In the genomic region with DNA sequence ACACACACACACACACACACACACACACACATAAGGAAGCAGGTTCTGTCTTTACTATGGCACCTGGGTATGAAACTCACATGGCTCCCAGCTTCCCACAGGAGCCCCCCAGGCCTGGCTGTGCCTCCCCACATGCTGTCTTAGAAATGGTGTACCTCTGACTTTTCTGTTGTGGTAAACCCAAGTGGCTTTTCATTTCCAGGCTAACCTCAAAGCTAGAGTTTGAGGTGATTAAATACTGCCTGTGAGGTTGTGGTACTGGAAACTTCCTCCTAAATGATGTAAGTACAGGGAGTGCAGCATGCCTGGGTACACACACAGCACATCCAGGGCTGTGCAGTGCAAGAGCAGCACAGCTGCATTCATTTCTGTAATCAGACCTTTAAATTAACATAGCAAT, we compare ENCODE assay signal across 16 cellular contexts. TPM values are rescaled to one million over a fixed set of nuclear protein-coding genes. Genes with fewer than 3 reads are reported as not detected.
A peak's percentile ranks its signal among the peaks of the same experiment; 100 is the strongest.
DNase-seq lines count a peak whose midpoint lies in the region; ATAC-seq, FAIRE-seq and TF ChIP-seq lines count a peak whose summit lies in the region.
"Had no signal": no experiment of that assay in that cellular context is flagged by ENCODE, and none has a peak within 500 bp of the region (broad histone marks: within the 10 kb centered on the region; RNA-seq: fewer than 3 reads in every experiment).

No MANE protein-coding gene starts in this region.

- no peaks in the 10 kb centered on the region for H3K4me1 ChIP-seq in GM12878 (ENCODE audit: control insufficient read depth, insufficient read depth, low read length)
- peaks cover 0 to 10% of the 10 kb centered on the region in 2 donors for H3K4me1 ChIP-seq in thyroid gland

- DNase-seq in A172 (ENCODE audit: low spot score) (peak; percentile 12), NOMO-1 (lab: John Stamatoyannopoulos, UW; ENCODE audit: unreplicated experiment in 2 of 2) (peak; percentile 5 to 36), GM12878 (ENCODE audit: low read depth, low spot score) (no peak), UCSD-AML1 (lab: John Stamatoyannopoulos, UW; ENCODE audit: unreplicated experiment) (no peak), NCI-H2081 (lab: John Stamatoyannopoulos, UW) (no peak), thyroid gland (no peak), head of caudate nucleus (no peak)
- DNase-seq: left lung, MM.1S, NCI-H446, SJCRH30, stomach had no signal

- no peak for FAIRE-seq in GM12878 (lab: Jason Lieb, UNC)

- H3K4me2 ChIP-seq in GM12878 (ENCODE audit: control insufficient read depth, insufficient read depth): no peak overlapping the region

- RAD21 ChIA-PET in GM12878 (lab: Charles Lee; ENCODE audit: unreplicated experiment): no interaction called here

- no peak for TF ChIP-seq CTCF in GM12878 (IDR thresholded peaks at IDR 0.05 in 2 of 3, conservative IDR thresholded peaks at IDR 0.05 in 1 of 3; ENCODE audit: control insufficient read depth in 2 of 3, extremely low read depth in 1 of 3, insufficient read depth in 1 of 3, low read depth in 3 of 3, low read length in 3 of 3)
- no peak for TF ChIP-seq CTCF in thyroid gland (IDR thresholded peaks at IDR 0.05)

- in situ Hi-C loops in GM12878 (cut with MboI): no loop called here

- ATAC-seq in GM18511 (IDR thresholded peaks at IDR 0.05; ENCODE audit: unreplicated experiment) (peak; percentile 72), GM12878 (peak; percentile 73)
- ATAC-seq: left lung, WTC11 had no signal

- H3K36me3 ChIP-seq in GM12878 (ENCODE audit: control insufficient read depth in 2 of 2, insufficient read depth in 2 of 2, low read length in 1 of 2) (no peaks in the 10 kb centered on the region), thyroid gland (no peaks in the 10 kb centered on the region)
- H3K36me3 ChIP-seq: BLaER1 treated with 17β-estradiol and CSF1 and Interleukin-3, amounts not matched to agents 10 nM and 100 nM; left lung; neutrophil; SJCRH30; stomach had no signal

- H3K4me3 ChIP-seq in GM12878 (no peak overlapping the region), thyroid gland (replicated peaks in 1 of 3) (no peak overlapping the region)
- H3K4me3 ChIP-seq: BLaER1 treated with 17β-estradiol and CSF1 and Interleukin-3, amounts not matched to agents 10 nM and 100 nM; left lung; SJCRH30; stomach had no signal

- BruUV-seq in GM12878 (replicated peaks; lab: Mats Ljungman, UMichigan): no TSS peak

- no peak for TF ChIP-seq EP300 in GM12878 (IDR thresholded peaks at IDR 0.05; ENCODE audit: borderline replicate concordance in 1 of 2, control insufficient read depth in 1 of 2, low read depth in 2 of 2, low read length in 2 of 2)

- no peak for TF ChIP-seq RAD21 in GM12878 (IDR thresholded peaks at IDR 0.05; ENCODE audit: insufficient read depth, low read depth, low read length)

- H3K79me2 ChIP-seq in GM12878 (ENCODE audit: control insufficient read depth, insufficient read depth, low read length): no peaks in the 10 kb centered on the region

- no peaks in the 10 kb centered on the region for H3K9me3 ChIP-seq in GM12878 (replicated peaks; ENCODE audit: control insufficient read depth, insufficient read depth, low read length)
- no peaks in the 10 kb centered on the region for H3K9me3 ChIP-seq in thyroid gland
- H3K9me3 ChIP-seq: BLaER1 treated with 17β-estradiol and CSF1 and Interleukin-3, amounts not matched to agents 10 nM and 100 nM; left lung; neutrophil; stomach had no signal

- intact Hi-C loops in GM12878 (cut with micrococcal nuclease; ENCODE audit: unreplicated experiment): no loop called here
- intact Hi-C loops in thyroid gland (cut with DNase I): no loop called here
- intact Hi-C loops in head of caudate nucleus (cut with DNase I): no loop called here

- POLR2A ChIA-PET in GM12878 (lab: Charles Lee): no interaction called here

- TF ChIP-seq POLR2A in GM12878 (IDR thresholded peaks at IDR 0.05; ENCODE audit: low read depth, low read length) (no peak), thyroid gland (IDR thresholded peaks at IDR 0.05) (no peak)

- no peak overlapping the region for H3K27ac ChIP-seq in GM12878 (ENCODE audit: control insufficient read depth, insufficient read depth)
- H3K27ac ChIP-seq in thyroid gland: no peak overlapping the region
- H3K27ac ChIP-seq: BLaER1 treated with 17β-estradiol and CSF1 and Interleukin-3, amounts not matched to agents 10 nM and 100 nM; left lung; neutrophil; SJCRH30; stomach had no signal

- H3K9ac ChIP-seq in GM12878 (ENCODE audit: control insufficient read depth, insufficient read depth, low read length): no peak overlapping the region
- H3K9ac ChIP-seq: BLaER1 treated with 17β-estradiol and CSF1 and Interleukin-3, amounts not matched to agents 10 nM and 100 nM had no signal

- CTCF ChIA-PET in GM12878 (lab: Yijun Ruan, JAX): interaction anchor here (0.6 to 1.0 kb wide), 3 partner anchors 29 to 167 kb away, joined by 3 to 4 read pairs (median 3); no protein-coding TSS in a partner anchor

- no peak overlapping the region for H2AFZ ChIP-seq in GM12878 (ENCODE audit: control insufficient read depth, low read depth, low read length)

- SMC1A ChIA-PET in GM12878 (lab: Charles Lee; ENCODE audit: uncharacterized antibody, unreplicated experiment): interaction anchor here (1.0 kb wide), 1 partner anchor 46 kb away, joined by 3 read pairs; no protein-coding TSS in a partner anchor

- no peaks in the 10 kb centered on the region for H4K20me1 ChIP-seq in GM12878 (ENCODE audit: control insufficient read depth, insufficient read depth)
- H4K20me1 ChIP-seq: BLaER1 treated with 17β-estradiol and CSF1 and Interleukin-3, amounts not matched to agents 10 nM and 100 nM had no signal

- H3K27me3 ChIP-seq in GM12878 (replicated peaks in 1 of 2; ENCODE audit: control insufficient read depth in 2 of 2, insufficient read depth in 2 of 2, low read length in 1 of 2): peaks cover 0 to 3% of the 10 kb centered on the region in 2 experiments; a peak in 2 of 4 replicates
- H3K27me3 ChIP-seq in thyroid gland: no peaks in the 10 kb centered on the region
- H3K27me3 ChIP-seq: BLaER1 treated with 17β-estradiol and CSF1 and Interleukin-3, amounts not matched to agents 10 nM and 100 nM; left lung; neutrophil; SJCRH30; stomach had no signal

TF ChIP-seq in GM12878, 131 proteins besides CTCF, POLR2A, EP300 and RAD21:
- TF ChIP-seq NFIC (IDR thresholded peaks at IDR 0.05; ENCODE audit: low read depth, low read length): no peak
- no peak for TF ChIP-seq RCOR1 (conservative IDR thresholded peaks at IDR 0.05; ENCODE audit: low read depth, low read length)
- no peak for TF ChIP-seq SUZ12 (IDR thresholded peaks at IDR 0.05; ENCODE audit: unreplicated experiment)
- peak; percentile 71 for TF ChIP-seq RUNX3 (IDR thresholded peaks at IDR 0.05; ENCODE audit: low read length)

RNA-seq across cellular contexts. Expression of gene ME3, which starts 34.4 kb away (rescaled TPM):
- total RNA-seq in A172 (2014; rRNA removed; shearing (Covaris generic)): 0.72 and 4.2 TPM in 2 replicates
- not detected in 2 replicates for total RNA-seq in GM12878 (2013; cell fraction: nucleolus; rRNA removed)
- total RNA-seq in GM12878 (2014; rRNA removed): 0.22 and 0.40 TPM in 2 replicates
- total RNA-seq in GM12878 (2014; rRNA removed; fragmentation: Illumina TruSeq; extraction: Trizol): 0.18 TPM in 1 of 2 replicates, not detected in the other
- total RNA-seq in GM12878 (2021): 0.08 and 0.21 TPM in 2 replicates
- not detected for polyA plus RNA-seq in GM12878 (2011; ENCODE audit: low read depth)
- polyA plus RNA-seq in GM12878 (2011; rRNA removed): 0.33 TPM in 2 replicates
- polyA plus RNA-seq in GM12878 (2011; cell fraction: cytosol; rRNA removed): 0.19 and 0.35 TPM in 2 replicates
- polyA plus RNA-seq in GM12878 (2011; cell fraction: nucleus; rRNA removed): 1.3 and 2.3 TPM in 2 replicates
- 0.17 and 0.31 TPM in 2 replicates for polyA plus RNA-seq in GM12878 (2012)
- 0.28 TPM in 1 of 2 replicates, not detected in the other for polyA plus RNA-seq in GM12878 (2014; fragmentation: Illumina TruSeq; extraction: Trizol)
- polyA plus RNA-seq in GM12878 (2014; fragmentation: Nextera tagmentation; extraction: Ambion mirVana): under 1 TPM; 0.11 to 0.16 TPM
- 0.06 TPM in 2 replicates for polyA plus RNA-seq in GM12878 (2014; rRNA removed)
- polyA plus RNA-seq in GM12878 (2016; fragmentation: Nextera tagmentation; extraction: Ambion mirVana): not detected
- polyA minus RNA-seq in GM12878 (2011; rRNA and poly(A)+ RNA removed): 0.82 and 1.1 TPM in 2 replicates
- not detected in 2 replicates for polyA minus RNA-seq in GM12878 (2011; cell fraction: cytosol; rRNA and poly(A)+ RNA removed)
- polyA minus RNA-seq in GM12878 (2011; cell fraction: nucleus; rRNA and poly(A)+ RNA removed): 0.48 and 1.9 TPM in 2 replicates
- total RNA-seq in thyroid gland: 10 to 100 TPM; 29.1 to 53.5 (median 37.1) TPM
- total RNA-seq: SJCRH30 had no signal

Comparison
In these comparisons a context has a peak if more than half of its experiments do, and no peak if none do; other contexts are left out.
1. DNase-seq: peak in A172 (single experiment) and NOMO-1 (2 of 2); none in GM12878 (single experiment), UCSD-AML1 (single experiment), NCI-H2081 (0 of 2), thyroid gland (0 of 2) and head of caudate nucleus (0 of 42).